In the genomic region with DNA sequence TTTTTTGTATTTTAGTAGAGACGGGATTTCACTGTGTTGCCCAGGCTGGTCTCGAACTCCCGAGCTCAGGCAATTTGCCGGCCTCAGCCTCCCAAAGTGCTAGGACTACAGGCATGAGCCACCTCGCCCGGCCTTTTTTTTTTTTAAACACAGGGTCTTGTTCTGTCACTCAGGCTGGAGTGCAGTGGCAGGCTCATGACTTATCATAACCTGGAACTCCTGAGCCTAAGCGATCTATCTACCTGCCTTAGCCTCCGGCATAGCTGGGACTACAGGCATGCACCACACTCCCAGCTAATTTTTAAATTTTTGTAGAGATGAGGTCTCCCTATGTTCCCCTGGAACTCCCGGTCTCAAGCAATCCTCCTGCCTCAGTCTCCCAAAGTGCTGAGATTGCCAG, we compare ENCODE assay signal across 27 cellular contexts. TPM values are rescaled to one million over a fixed set of nuclear protein-coding genes. Genes with fewer than 3 reads are reported as not detected.
DNase-seq lines count a peak whose midpoint lies in the region; ATAC-seq and TF ChIP-seq lines count a peak whose summit lies in the region.
"Had no signal": no experiment of that assay in that cellular context is flagged by ENCODE, and none has a peak within 500 bp of the region (broad histone marks: within the 10 kb centered on the region; RNA-seq: fewer than 3 reads in every experiment).

No MANE protein-coding gene starts in this region.

- DNase-seq in cardiac muscle cell (ENCODE audit: low read depth in 1 of 2, low spot score in 1 of 2): no peak
- DNase-seq in left cardiac atrium: no peak
- no peak for DNase-seq in body of pancreas
- no peak for DNase-seq in mesothelial cell of epicardium (ENCODE audit: low spot score in 2 of 2, unreplicated experiment in 2 of 2)
- DNase-seq in thyroid gland: no peak
- DNase-seq in GM03348 (ENCODE audit: low spot score): no peak
- no peak for DNase-seq in T1000 (lab: John Stamatoyannopoulos, UW)
- DNase-seq: activated CD4-positive, alpha-beta T cell treated with anti-CD3 and anti-CD28 coated beads, Interleukin-2, amount 50 U/mL, for 1 hour; effector CD4-positive, alpha-beta T cell; foreskin melanocyte; hippocampal formation; NCI-H1417 treated with DMSO at 0.1 percent for 48 hours; NCI-H2081 treated with DMSO at 0.1 percent for 48 hours; NCI-H446; stimulated activated CD4-positive, alpha-beta T cell treated with anti-CD3 and anti-CD28 coated beads, Interleukin-2, amount 100 ng/mL, for 24 hours; substantia nigra; T-helper 9 cell had no signal

- no peaks in the 10 kb centered on the region for H3K27me3 Mint-ChIP-seq in mesothelial cell of epicardium (ENCODE audit: low read depth)

- H3K9me3 Mint-ChIP-seq in mesothelial cell of epicardium: no peaks in the 10 kb centered on the region
- H3K9me3 Mint-ChIP-seq: activated naive CD4-positive, alpha-beta T cell treated with anti-CD3 and anti-CD28 coated beads, Interleukin-2, amount 50 U/mL, for 72 hours; activated T-helper 2 cell treated with anti-CD3 and anti-CD28 coated beads, Interferon-gamma antibody, Interleukin-2, Interleukin-4, amounts not matched to agents 10 μg/mL and 5 μg/mL and 100 μg/mL, durations not matched to agents 14 hours and 24 hours and 36 hours; neural progenitor cell; WTC11 had no signal

- 88 to 98% methylated on average over 9 of the region's 9 CpGs for WGBS in body of pancreas, 2 donors
- WGBS in thyroid gland, 2 donors: 93 to 99% methylated on average over 9 of the region's 9 CpGs

- no peaks in the 10 kb centered on the region for H3K27me3 ChIP-seq in cardiac muscle cell
- H3K27me3 ChIP-seq in body of pancreas: no peaks in the 10 kb centered on the region
- H3K27me3 ChIP-seq in thyroid gland: no peaks in the 10 kb centered on the region
- H3K27me3 ChIP-seq: neural progenitor cell, vagina had no signal

- H3K36me3 ChIP-seq in cardiac muscle cell (no peaks in the 10 kb centered on the region), body of pancreas (replicated peaks in 1 of 2; ENCODE audit: insufficient read depth in 1 of 2, low read depth in 2 of 2) (no peaks in the 10 kb centered on the region), thyroid gland (no peaks in the 10 kb centered on the region)
- H3K36me3 ChIP-seq: neural progenitor cell, prostate gland, vagina had no signal

- H3K27ac ChIP-seq in cardiac muscle cell (peak overlapping the region; percentile 96), body of pancreas (peak overlapping the region; percentile 87 to 97 (median 94)), thyroid gland (peak overlapping the region in 2 of 3 donors; percentile 98 to 99)
- H3K27ac ChIP-seq: neural progenitor cell had no signal

- no peak for TF ChIP-seq CTCF in cardiac muscle cell (IDR thresholded peaks at IDR 0.05; ENCODE audit: low read depth, low read length)
- no peak for TF ChIP-seq CTCF in body of pancreas (IDR thresholded peaks at IDR 0.05)
- TF ChIP-seq CTCF in mesothelial cell of epicardium (IDR thresholded peaks at IDR 0.05; ENCODE audit: unreplicated experiment): no peak
- TF ChIP-seq CTCF in thyroid gland (IDR thresholded peaks at IDR 0.05): no peak

- TF ChIP-seq POLR2A in body of pancreas (IDR thresholded peaks at IDR 0.05): no peak
- no peak for TF ChIP-seq POLR2A in thyroid gland (IDR thresholded peaks at IDR 0.05)

- peak overlapping the region; percentile 95 for H3K27ac Mint-ChIP-seq in mesothelial cell of epicardium
- H3K27ac Mint-ChIP-seq: activated T-helper 2 cell treated with anti-CD3 and anti-CD28 coated beads, Interferon-gamma antibody, Interleukin-2, Interleukin-4, amounts not matched to agents 10 μg/mL and 5 μg/mL and 100 μg/mL, durations not matched to agents 14 hours and 24 hours and 36 hours; neural progenitor cell had no signal

- H3K36me3 Mint-ChIP-seq in mesothelial cell of epicardium: no peaks in the 10 kb centered on the region
- H3K36me3 Mint-ChIP-seq: WTC11 had no signal

- ATAC-seq in left cardiac atrium (no peak), body of pancreas (no peak), HG03520 (IDR thresholded peaks at IDR 0.05; ENCODE audit: unreplicated experiment) (no peak)
- ATAC-seq: activated naive CD4-positive, alpha-beta T cell treated with anti-CD3 and anti-CD28 coated beads, Interleukin-2, amount 50 U/mL, for 72 hours; esophagus mucosa; HCT116; Right ventricle myocardium inferior; WTC11 had no signal

- H3K4me1 ChIP-seq in cardiac muscle cell (ENCODE audit: low read depth): peaks cover 27% of the 10 kb centered on the region
- H3K4me1 ChIP-seq in body of pancreas: peaks cover 26% of the 10 kb centered on the region
- H3K4me1 ChIP-seq in thyroid gland: peaks cover 12 to 13% of the 10 kb centered on the region in 2 donors
- H3K4me1 ChIP-seq: prostate gland had no signal

- no peak overlapping the region for H3K4me3 ChIP-seq in cardiac muscle cell
- H3K4me3 ChIP-seq in body of pancreas: no peak overlapping the region
- no peak overlapping the region for H3K4me3 ChIP-seq in thyroid gland (replicated peaks in 1 of 3)

- H3K9me3 ChIP-seq in cardiac muscle cell (ENCODE audit: low read depth) (no peaks in the 10 kb centered on the region), body of pancreas (no peaks in the 10 kb centered on the region), thyroid gland (no peaks in the 10 kb centered on the region)
- H3K9me3 ChIP-seq: prostate gland, vagina had no signal

- peaks cover 43% of the 10 kb centered on the region for H3K4me1 Mint-ChIP-seq in mesothelial cell of epicardium

- intact Hi-C loops in left cardiac atrium (cut with DNase I): loop anchor here in 1 of 2 donors (10.0 kb wide), 1 partner anchor 64 kb away; no protein-coding TSS in a partner anchor
- intact Hi-C loops in body of pancreas (cut with DNase I): no loop called here
- intact Hi-C loops in thyroid gland (cut with DNase I): no loop called here

- H3K4me3 Mint-ChIP-seq in mesothelial cell of epicardium: no peak overlapping the region

RNA-seq across cellular contexts. Expression of a gene that starts 1.4 kb away (rescaled TPM):
- total RNA-seq in cardiac muscle cell (91.6 and 99.8 TPM in 2 replicates), left cardiac atrium (100 to 1,000 TPM in 1 of 2 donors, 10 to 100 TPM in 1; 83.3 to 140 TPM), body of pancreas (10 to 100 TPM; 48.0 to 72.8 TPM), mesothelial cell of epicardium (93.3 to 112 TPM (median 100 TPM) in 3 replicates), thyroid gland (100 to 1,000 TPM; 136 to 186 (median 143) TPM)
- 39.4 and 44.4 TPM in 2 replicates for polyA plus RNA-seq in cardiac muscle cell
